ENCODE assay signal across 13 cellular contexts in the genomic region with DNA sequence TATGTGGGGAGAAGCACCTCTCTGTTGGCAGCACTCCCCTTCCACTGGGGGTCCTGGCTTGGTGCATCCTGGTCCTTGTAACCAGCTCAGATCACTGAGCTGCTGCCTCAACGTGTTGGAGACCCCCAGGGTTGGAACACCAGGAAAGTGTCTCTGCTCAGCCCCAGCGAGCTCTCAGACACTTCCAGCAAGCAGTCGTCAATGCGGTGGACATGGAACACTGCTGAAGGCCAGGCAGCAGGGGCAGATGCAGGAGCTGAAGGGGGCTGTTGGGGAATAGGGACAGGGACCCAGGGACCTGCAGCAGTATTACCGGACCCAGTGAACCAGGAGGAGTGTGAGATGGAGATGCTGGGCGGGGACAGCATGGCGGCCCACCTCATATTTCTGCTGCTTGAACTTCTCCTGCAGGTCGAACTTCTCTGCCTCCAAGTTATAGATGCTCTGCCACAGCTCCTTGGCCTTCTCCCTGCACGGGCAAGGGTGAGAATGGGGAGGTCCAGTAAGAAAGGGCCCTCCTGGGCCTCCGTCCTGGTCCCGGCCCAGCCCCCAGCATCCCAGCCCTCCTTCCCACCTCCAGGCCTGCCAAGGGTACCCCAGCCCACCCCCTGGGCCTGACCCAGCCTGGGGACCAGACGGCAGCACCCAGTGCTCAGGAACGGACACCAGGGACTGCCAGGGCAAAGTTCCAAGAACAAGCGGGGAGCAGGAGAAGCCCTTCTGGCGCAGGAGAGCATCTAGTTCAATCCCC. TPM values are rescaled to one million over a fixed set of nuclear protein-coding genes. Genes with fewer than 3 reads are reported as not detected.
"Had no signal": no experiment of that assay in that cellular context is flagged by ENCODE, and none has a peak within 500 bp of the region (broad histone marks: within the 10 kb centered on the region; RNA-seq: fewer than 3 reads in every experiment).

No MANE protein-coding gene starts in this region.

- H3K27ac Mint-ChIP-seq: activated CD4-positive, alpha-beta T cell treated with anti-CD3 and anti-CD28 coated beads, Interleukin-2, amount 10 ng/mL, durations not matched to agents 7 days and 5 days; activated naive CD8-positive, alpha-beta T cell had no signal

- H3K4me3 ChIP-seq: gastrocnemius medialis, lung, tibial nerve, vagina had no signal

- H3K9me3 ChIP-seq: gastrocnemius medialis, tibial nerve, vagina had no signal

- H3K4me1 Mint-ChIP-seq: activated CD4-positive, alpha-beta T cell treated with anti-CD3 and anti-CD28 coated beads, Interleukin-2, amount 10 ng/mL, durations not matched to agents 7 days and 5 days had no signal

- H3K27me3 ChIP-seq: gastrocnemius medialis, tibial nerve, vagina had no signal

- H3K36me3 ChIP-seq: brain microvascular endothelial cell, gastrocnemius medialis, tibial nerve, vagina had no signal

- H3K4me3 Mint-ChIP-seq: activated CD4-positive, alpha-beta T cell treated with anti-CD3 and anti-CD28 coated beads, Interleukin-2, amount 10 ng/mL, durations not matched to agents 7 days and 5 days; activated naive CD8-positive, alpha-beta T cell had no signal

- H3K9me3 Mint-ChIP-seq: activated CD4-positive, alpha-beta T cell treated with anti-CD3 and anti-CD28 coated beads, Interleukin-2, amount 10 ng/mL, durations not matched to agents 7 days and 5 days had no signal

- H3K27ac ChIP-seq: brain microvascular endothelial cell, gastrocnemius medialis, tibial nerve, vagina had no signal

- H3K4me1 ChIP-seq: tibial nerve had no signal

- H3K36me3 Mint-ChIP-seq: activated naive CD8-positive, alpha-beta T cell had no signal

- DNase-seq: activated CD4-positive, CD25-positive, alpha-beta regulatory T cell; activated gamma-delta T cell treated with Interleukin-2 at 50 U/mL for 16 hours; brain microvascular endothelial cell; cerebellar nuclear complex; stimulated activated naive CD4-positive, alpha-beta T cell treated with Interleukin-2 at 50 U/mL for 16 hours had no signal

RNA-seq across cellular contexts. Expression of a gene that starts 16.4 kb away (rescaled TPM):
- total RNA-seq: activated CD4-positive, alpha-beta T cell treated with anti-CD3 and anti-CD28 coated beads, Interleukin-2, amount 10 ng/mL, durations not matched to agents 7 days and 5 days; dermis microvascular lymphatic vessel endothelial cell had no signal
- polyA plus RNA-seq: neural cell had no signal

RNA-seq across cellular contexts. Expression of a gene that starts 38.0 kb away (rescaled TPM):
- total RNA-seq: activated CD4-positive, alpha-beta T cell treated with anti-CD3 and anti-CD28 coated beads, Interleukin-2, amount 10 ng/mL, durations not matched to agents 7 days and 5 days; dermis microvascular lymphatic vessel endothelial cell; tibial nerve had no signal
- polyA plus RNA-seq: neural cell had no signal
